12 cellular contexts compared by ENCODE assay signal in genomic region chrX:136269921-136270320, GRCh38. TPM values are rescaled to one million over a fixed set of nuclear protein-coding genes. Genes with fewer than 3 reads are reported as not detected.
"Had no signal": no experiment of that assay in that cellular context is flagged by ENCODE, and none has a peak within 500 bp of the region (broad histone marks: within the 10 kb centered on the region; RNA-seq: fewer than 3 reads in every experiment).

No MANE protein-coding gene starts in this region.

- H3K4me3 ChIP-seq: GM23248, HAP-1, K562 had no signal

- H3K9me3 Mint-ChIP-seq: HFFc6 had no signal

- H3K4me3 Mint-ChIP-seq: HFFc6 had no signal

- H2AFZ ChIP-seq: GM23248 had no signal

- H3K9ac ChIP-seq: GM23248 had no signal

- H3K4me1 ChIP-seq: HAP-1 had no signal

- H3K9me3 ChIP-seq: HAP-1 had no signal

- DNase-seq: GM23248, GOT3, H7, HFFc6, IMR-90, KG1 had no signal

- H3K27ac Mint-ChIP-seq: HFFc6 had no signal

- ATAC-seq: HCT116, K562 had no signal

- H3K27ac ChIP-seq: GM23248 had no signal

- H3K36me3 ChIP-seq: HAP-1 had no signal

- FAIRE-seq: HTR-8/SVneo, K562 had no signal

RNA-seq across cellular contexts. Expression of gene ADGRG4, which starts 30.8 kb away (rescaled TPM):
- total RNA-seq: GM23248, H4, H7, HT-29, IMR-90, K562 had no signal
- polyA plus RNA-seq: GM23248, K562 had no signal
